Comparison of ENCODE assay signal across 8 cellular contexts in the genomic region with DNA sequence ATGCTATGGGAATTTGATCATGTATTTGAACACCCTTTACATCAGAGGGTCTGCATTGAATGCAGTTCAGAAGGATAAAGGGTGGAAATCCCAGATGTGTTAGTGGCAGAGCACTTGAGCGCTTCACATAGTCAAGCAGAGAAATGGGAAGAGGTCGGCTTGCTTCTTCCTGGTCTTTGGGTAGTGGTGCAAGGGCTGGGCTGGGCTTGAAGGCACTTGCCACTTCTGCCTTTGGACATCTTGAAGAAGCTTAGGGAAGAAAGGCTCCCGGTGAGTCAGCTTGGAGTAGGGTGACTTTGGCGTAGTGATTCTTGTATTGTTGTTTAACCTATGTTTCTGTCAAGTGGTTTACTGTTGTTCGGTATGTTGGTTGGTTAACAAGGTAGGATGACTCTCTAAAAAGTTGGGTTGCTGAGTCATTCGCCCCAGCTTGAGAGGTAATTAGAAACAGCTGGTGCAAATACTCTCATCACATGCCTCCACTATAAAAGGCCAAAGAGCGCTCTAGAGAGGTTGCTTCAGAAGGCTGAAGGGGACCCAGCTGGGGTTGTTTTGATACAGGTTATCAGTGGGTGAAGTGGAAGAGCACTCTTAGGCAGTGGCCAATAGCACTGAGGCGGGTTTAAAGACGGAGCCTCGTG. TPM values are rescaled to one million over a fixed set of nuclear protein-coding genes. Genes with fewer than 3 reads are reported as not detected.
A peak's percentile ranks its signal among the peaks of the same experiment; 100 is the strongest.
DNase-seq lines count a peak whose midpoint lies in the region; ATAC-seq, FAIRE-seq and TF ChIP-seq lines count a peak whose summit lies in the region.

No MANE protein-coding gene starts in this region.

- DNase-seq in GM12891 (ENCODE audit: insufficient read length, low spot score) (no peak), MV-4-11 (lab: John Stamatoyannopoulos, UW) (peak; percentile 90), SKM-1 (lab: John Stamatoyannopoulos, UW; ENCODE audit: unreplicated experiment) (peak; percentile 43), hepatic stellate cell (ENCODE audit: low spot score) (peak; percentile 56), retinal pigment epithelial cell (ENCODE audit: low read depth) (peak; percentile 55), NCI-H1436 treated with DMSO at 0.1 percent for 48 hours (lab: John Stamatoyannopoulos, UW) (no peak)

- peak; percentile 33 for FAIRE-seq in GM12891 (lab: Jason Lieb, UNC)

- no peak for TF ChIP-seq POLR2A in GM12891 (IDR thresholded peaks at IDR 0.05; ENCODE audit: low read depth, low read length)

- TF ChIP-seq CTCF in retinal pigment epithelial cell (conservative IDR thresholded peaks at IDR 0.05; ENCODE audit: low read depth, low read length): no peak

- peak overlapping the region; percentile 46 for H3K27ac ChIP-seq in angular gyrus (ENCODE audit: low read depth, low read length)

- ATAC-seq in HG02610 (IDR thresholded peaks at IDR 0.05; ENCODE audit: unreplicated experiment): peak; percentile 39

- peak overlapping the region; percentile 68 for H3K4me3 ChIP-seq in retinal pigment epithelial cell (ENCODE audit: low read length)

TF ChIP-seq in GM12891, 5 proteins besides CTCF, POLR2A, EP300 and RAD21:
- TF ChIP-seq SPI1 (IDR thresholded peaks at IDR 0.05; ENCODE audit: low read depth, low read length): no peak
- no peak for TF ChIP-seq POU2F2 (IDR thresholded peaks at IDR 0.05; ENCODE audit: low read depth, low read length)
- TF ChIP-seq POLR2AphosphoS5 (IDR thresholded peaks at IDR 0.05; ENCODE audit: low read depth, low read length): peak; percentile 56; the same call in 1 of the 2 replicates
- peak; percentile 29; the same call in 1 of the 2 replicates for TF ChIP-seq TAF1 (IDR thresholded peaks at IDR 0.05; ENCODE audit: low read depth, low read length)
- TF ChIP-seq PAX5 (IDR thresholded peaks at IDR 0.05; ENCODE audit: insufficient read depth, low read length, severe bottlenecking): no peak

RNA-seq across cellular contexts. Expression of gene BACH1, which starts 1.3 kb away (rescaled TPM):
- 11.0 TPM for polyA plus RNA-seq in GM12891 (2012; ENCODE audit: low read depth, missing spikeins)

Comparison
In these comparisons a context has a peak if more than half of its experiments do, and no peak if none do; other contexts are left out.
1. DNase-seq: peak in MV-4-11 (single experiment), SKM-1 (single experiment), hepatic stellate cell (single experiment) and retinal pigment epithelial cell (single experiment); none in GM12891 (single experiment) and NCI-H1436 treated with DMSO at 0.1 percent for 48 hours (single experiment).